In the genomic region with DNA sequence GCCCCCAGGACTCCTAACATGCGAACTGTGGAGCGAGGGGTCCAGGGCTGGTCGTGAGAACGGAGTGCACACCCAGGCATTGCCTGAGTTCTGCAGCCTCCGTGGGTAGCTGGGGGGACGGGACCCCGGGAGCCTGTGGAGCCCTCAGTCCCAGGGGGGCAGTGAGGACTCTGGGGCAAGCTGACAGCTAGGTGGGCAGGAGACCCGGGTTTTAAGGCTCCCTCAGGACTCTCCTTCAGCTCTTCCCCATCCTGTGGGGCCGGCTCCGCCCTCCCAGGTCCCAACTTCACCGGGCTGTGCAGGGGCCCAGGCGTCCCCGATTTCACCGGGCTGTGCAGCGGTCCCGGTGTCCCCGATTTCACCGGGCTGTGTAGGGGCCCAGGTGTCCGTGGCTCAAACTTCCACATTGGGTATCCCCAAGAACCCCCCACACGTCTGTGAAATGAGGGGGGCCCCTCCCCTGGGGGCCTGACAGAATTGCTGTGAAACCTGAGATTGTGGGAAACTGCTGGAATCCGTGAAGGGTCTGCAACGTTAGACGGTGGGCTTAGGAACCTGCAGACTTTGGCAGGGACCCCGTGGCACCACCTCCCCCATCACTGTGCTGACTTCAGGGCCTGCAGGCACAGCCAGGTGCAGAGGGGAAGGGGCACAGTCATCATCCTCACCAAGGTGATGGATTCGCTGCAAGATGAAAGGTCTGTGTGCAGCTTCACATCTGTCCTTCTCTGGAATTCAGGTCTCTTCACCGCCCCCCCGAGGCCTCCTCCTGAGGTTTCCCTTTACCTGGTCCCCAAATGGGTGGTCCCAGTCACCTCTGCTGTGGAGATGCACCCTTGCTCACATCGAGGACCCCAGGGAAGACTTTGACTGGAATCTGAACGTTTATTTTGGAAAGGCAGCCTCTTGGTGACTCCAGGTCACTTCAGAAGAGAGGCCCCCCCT, we compare ENCODE assay signal across 11 cellular contexts.
DNase-seq lines count a peak whose midpoint lies in the region; ATAC-seq and TF ChIP-seq lines count a peak whose summit lies in the region.
"Had no signal": no experiment of that assay in that cellular context is flagged by ENCODE, and none has a peak within 500 bp of the region (broad histone marks: within the 10 kb centered on the region; RNA-seq: fewer than 3 reads in every experiment).

No MANE protein-coding gene starts in this region.

- peak overlapping the region; percentile 69 for H3K4me3 ChIP-seq in H7 (ENCODE audit: insufficient read depth, low read depth, low read length)
- H3K4me3 ChIP-seq: tibial artery had no signal

- H3K36me3 Mint-ChIP-seq in brain (no peaks in the 10 kb centered on the region), natural killer cell (no peaks in the 10 kb centered on the region)

- H3K27me3 Mint-ChIP-seq in brain, result peaks cover 8% of the 10 kb centered on the region
- H3K27me3 Mint-ChIP-seq in natural killer cell (ENCODE audit: low read depth in 2 of 2), result peaks cover 14 to 15% of the 10 kb centered on the region in 2 donors

- H3K4me3 Mint-ChIP-seq in brain (peak overlapping the region in 3 of 5 experiments; percentile 41 to 73 (median 73)), natural killer cell (peak overlapping the region; percentile 17)

- H3K27ac Mint-ChIP-seq in brain (no peak overlapping the region), natural killer cell (no peak overlapping the region)
- H3K27ac Mint-ChIP-seq: activated T-helper 2 cell treated with anti-CD3 and anti-CD28 coated beads, Interferon-gamma antibody, Interleukin-2, Interleukin-4, amounts not matched to agents 10 μg/mL and 5 μg/mL and 100 μg/mL, durations not matched to agents 14 hours and 24 hours and 36 hours had no signal

- TF ChIP-seq CTCF in brain (conservative IDR thresholded peaks at IDR 0.05), result no peak
- no peak for TF ChIP-seq CTCF in natural killer cell (IDR thresholded peaks at IDR 0.05)

- peaks cover 16% of the 10 kb centered on the region for H3K27me3 ChIP-seq in H7 (ENCODE audit: control insufficient read depth, insufficient read depth, low read length)
- H3K27me3 ChIP-seq: BE2C had no signal

- H3K9me3 Mint-ChIP-seq in brain (peaks cover 0 to 2% (median 0%) of the 10 kb centered on the region in 5 experiments), natural killer cell (no peaks in the 10 kb centered on the region)
- H3K9me3 Mint-ChIP-seq: activated T-helper 2 cell treated with anti-CD3 and anti-CD28 coated beads, Interferon-gamma antibody, Interleukin-2, Interleukin-4, amounts not matched to agents 10 μg/mL and 5 μg/mL and 100 μg/mL, durations not matched to agents 14 hours and 24 hours and 36 hours had no signal

- no peak for ATAC-seq in natural killer cell
- no peak for ATAC-seq in SK-N-SH treated with all-trans-retinoic acid at 6 μM for 48 hours

- no peaks in the 10 kb centered on the region for H3K36me3 ChIP-seq in H7 (replicated peaks; ENCODE audit: control insufficient read depth, insufficient read depth, low read length)
- H3K36me3 ChIP-seq: BE2C, tibial artery had no signal

- peak; percentile 99 for DNase-seq in NCI-H2227 treated with DMSO at 0.1 percent for 48 hours (lab: John Stamatoyannopoulos, UW)
- no peak for DNase-seq in NCI-H2227 (lab: John Stamatoyannopoulos, UW; ENCODE audit: unreplicated experiment)
- DNase-seq in H7, result peak; percentile 81
- no peak for DNase-seq in natural killer cell
- DNase-seq in SHP77 (lab: John Stamatoyannopoulos, UW), result no peak
- DNase-seq in iPS-NIHi7 (ENCODE audit: extremely low spot score), result no peak
- DNase-seq: tibial artery had no signal

- peaks cover 38% of the 10 kb centered on the region for H3K4me1 Mint-ChIP-seq in brain
- peaks cover 7 to 20% of the 10 kb centered on the region in 2 donors for H3K4me1 Mint-ChIP-seq in natural killer cell

- intact Hi-C loops in natural killer cell (cut with micrococcal nuclease), result no loop called here

TF ChIP-seq in SK-N-SH treated with all-trans-retinoic acid at 6 μM for 48 hours, 23 proteins besides CTCF, POLR2A, EP300 and RAD21:
- TF ChIP-seq, protein P1, sequence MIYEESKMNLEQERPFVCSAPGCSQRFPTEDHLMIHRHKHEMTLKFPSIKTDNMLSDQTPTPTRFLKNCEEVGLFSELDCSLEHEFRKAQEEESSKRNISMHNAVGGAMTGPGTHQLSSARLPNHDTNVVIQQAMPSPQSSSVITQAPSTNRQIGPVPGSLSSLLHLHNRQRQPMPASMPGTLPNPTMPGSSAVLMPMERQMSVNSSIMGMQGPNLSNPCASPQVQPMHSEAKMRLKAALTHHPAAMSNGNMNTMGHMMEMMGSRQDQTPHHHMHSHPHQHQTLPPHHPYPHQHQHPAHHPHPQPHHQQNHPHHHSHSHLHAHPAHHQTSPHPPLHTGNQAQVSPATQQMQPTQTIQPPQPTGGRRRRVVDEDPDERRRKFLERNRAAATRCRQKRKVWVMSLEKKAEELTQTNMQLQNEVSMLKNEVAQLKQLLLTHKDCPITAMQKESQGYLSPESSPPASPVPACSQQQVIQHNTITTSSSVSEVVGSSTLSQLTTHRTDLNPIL (CRISPR knock-in tag; IDR thresholded peaks at IDR 0.05; ENCODE audit: low read depth), result no peak

Comparison
In these comparisons a context has a peak if more than half of its experiments do, and no peak if none do; other contexts are left out.
1. DNase-seq: peak in NCI-H2227 treated with DMSO at 0.1 percent for 48 hours (single experiment) and H7 (single experiment); none in NCI-H2227 (single experiment), natural killer cell (single experiment), SHP77 (0 of 2) and iPS-NIHi7 (single experiment).